Comparison of ENCODE assay signal across 8 cellular contexts in the genomic region with DNA sequence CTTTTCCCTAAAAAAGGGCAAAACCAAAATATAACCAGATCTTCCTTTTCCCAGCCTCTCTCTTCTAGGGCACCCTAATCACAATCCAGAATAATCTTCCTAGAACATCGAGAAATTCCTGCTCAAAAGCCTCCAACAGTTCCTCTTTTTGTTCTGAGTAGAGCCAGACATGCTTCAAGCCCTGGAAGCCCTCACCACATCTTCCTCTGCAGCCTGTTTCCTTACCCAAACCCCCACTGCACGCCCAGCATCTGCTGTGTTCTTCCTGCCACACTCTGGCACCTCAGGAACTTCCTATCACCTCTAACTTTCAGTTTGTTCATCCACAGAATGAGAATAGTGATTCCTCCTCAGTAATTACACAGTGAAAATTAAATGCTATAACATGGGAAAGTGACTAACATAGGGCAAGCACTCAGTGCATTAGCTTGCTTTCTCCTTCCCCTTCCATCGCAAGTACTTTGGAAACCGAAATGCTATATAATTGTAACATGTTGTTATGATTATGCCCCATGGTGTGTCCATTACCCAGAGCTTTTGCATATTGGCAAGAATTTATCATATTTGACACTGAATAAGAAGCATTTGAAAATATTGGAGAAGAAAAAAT. TPM values are rescaled to one million over a fixed set of nuclear protein-coding genes. Genes with fewer than 3 reads are reported as not detected.
DNase-seq lines count a peak whose midpoint lies in the region; ATAC-seq lines count a peak whose summit lies in the region.

No MANE protein-coding gene starts in this region.

- peak; percentile 16 for ATAC-seq in GM19351 (IDR thresholded peaks at IDR 0.05; ENCODE audit: unreplicated experiment)
- ATAC-seq in HG03460 (IDR thresholded peaks at IDR 0.05; ENCODE audit: unreplicated experiment): peak; percentile 28
- no peak for ATAC-seq in GM18868 (IDR thresholded peaks at IDR 0.05; ENCODE audit: unreplicated experiment)

- DNase-seq in activated CD8-positive, alpha-beta memory T cell treated with anti-CD3 and anti-CD28 coated beads, Interleukin-2, amount 50 U/mL, for 48 hours: peak; percentile 66
- DNase-seq in stimulated activated CD4-positive, alpha-beta T cell treated with anti-CD3 and anti-CD28 coated beads, Interleukin-15, amount 100 ng/mL, for 24 hours: peak; percentile 56
- DNase-seq in globus pallidus (ENCODE audit: low spot score) (no peak), NCI-H1930 (lab: John Stamatoyannopoulos, UW) (no peak), ureter (ENCODE audit: low spot score) (no peak)

RNA-seq across cellular contexts. Expression of a gene that starts 26.3 kb away (rescaled TPM):
- 71.4 TPM for total RNA-seq in ureter

RNA-seq across cellular contexts. Expression of a gene that starts 37.4 kb away (rescaled TPM):
- 39.1 TPM for total RNA-seq in ureter

RNA-seq across cellular contexts. Expression of a gene that starts 42.5 kb away (rescaled TPM):
- total RNA-seq in ureter: 15.4 TPM

Comparison
In these comparisons a context has a peak if more than half of its experiments do, and no peak if none do; other contexts are left out.
1. DNase-seq: peak in activated CD8-positive, alpha-beta memory T cell treated with anti-CD3 and anti-CD28 coated beads, Interleukin-2, amount 50 U/mL, for 48 hours (single experiment) and stimulated activated CD4-positive, alpha-beta T cell treated with anti-CD3 and anti-CD28 coated beads, Interleukin-15, amount 100 ng/mL, for 24 hours (single experiment); none in globus pallidus (single experiment), NCI-H1930 (0 of 2) and ureter (single experiment).